Comparison of ENCODE assay signal across 22 cellular contexts in genomic region chr3:13065727-13066126, GRCh38. TPM values are rescaled to one million over a fixed set of nuclear protein-coding genes. Genes with fewer than 3 reads are reported as not detected.
DNase-seq lines count a peak whose midpoint lies in the region; ATAC-seq and TF ChIP-seq lines count a peak whose summit lies in the region.
"Had no signal": no experiment of that assay in that cellular context is flagged by ENCODE, and none has a peak within 500 bp of the region (broad histone marks: within the 10 kb centered on the region; RNA-seq: fewer than 3 reads in every experiment).

No MANE protein-coding gene starts in this region.

- H3K27me3 ChIP-seq in colonic mucosa (no peaks in the 10 kb centered on the region), right cardiac atrium (ENCODE audit: control insufficient read depth, insufficient read depth) (no peaks in the 10 kb centered on the region)

- H3K4me3 Mint-ChIP-seq in naive B cell: peak overlapping the region in 7 of 8 donors; percentile 44 to 86 (median 77)
- H3K4me3 Mint-ChIP-seq: activated CD4-positive, alpha-beta memory T cell treated with anti-CD3 and anti-CD28 coated beads for 36 hours had no signal

- H3K4me1 Mint-ChIP-seq in naive B cell: peaks cover 57 to 90% (median 76%) of the 10 kb centered on the region in 3 donors

- H3K9me3 ChIP-seq in colonic mucosa (no peaks in the 10 kb centered on the region), right cardiac atrium (ENCODE audit: control insufficient read depth, low read length) (no peaks in the 10 kb centered on the region)

- intact Hi-C loops in colonic mucosa (cut with DNase I): no loop called here
- intact Hi-C loops in right cardiac atrium (cut with DNase I): no loop called here

- no peak for ATAC-seq in activated naive CD4-positive, alpha-beta T cell treated with anti-CD3 and anti-CD28 coated beads, Interleukin-2, amount 50 U/mL, for 72 hours
- ATAC-seq in naive B cell (ENCODE audit: low read depth in 2 of 2) (no peak), right cardiac atrium (no peak)
- ATAC-seq: HCT116 had no signal

- H3K36me3 Mint-ChIP-seq in activated naive CD4-positive, alpha-beta T cell treated with anti-CD3 and anti-CD28 coated beads, Interleukin-2, amount 50 U/mL, for 72 hours: no peaks in the 10 kb centered on the region
- peaks cover 7 to 8% of the 10 kb centered on the region in 2 donors for H3K36me3 Mint-ChIP-seq in naive B cell
- H3K36me3 Mint-ChIP-seq: activated CD4-positive, alpha-beta memory T cell treated with anti-CD3 and anti-CD28 coated beads for 36 hours had no signal

- no peaks in the 10 kb centered on the region for H3K9me3 Mint-ChIP-seq in activated naive CD4-positive, alpha-beta T cell treated with anti-CD3 and anti-CD28 coated beads, Interleukin-2, amount 50 U/mL, for 72 hours
- H3K9me3 Mint-ChIP-seq in naive B cell: no peaks in the 10 kb centered on the region
- H3K9me3 Mint-ChIP-seq: activated CD4-positive, alpha-beta memory T cell treated with anti-CD3 and anti-CD28 coated beads for 36 hours had no signal

- peak overlapping the region; percentile 80 to 81 for H3K27ac Mint-ChIP-seq in activated naive CD4-positive, alpha-beta T cell treated with anti-CD3 and anti-CD28 coated beads, Interleukin-2, amount 50 U/mL, for 72 hours
- peak overlapping the region; percentile 88 to 98 (median 95) for H3K27ac Mint-ChIP-seq in naive B cell
- H3K27ac Mint-ChIP-seq: activated CD4-positive, alpha-beta memory T cell treated with anti-CD3 and anti-CD28 coated beads for 36 hours had no signal

- H3K27ac ChIP-seq in angular gyrus (ENCODE audit: low read depth, low read length) (peak overlapping the region; percentile 2), colonic mucosa (no peak overlapping the region), right cardiac atrium (ENCODE audit: low read length) (no peak overlapping the region)
- H3K27ac ChIP-seq: SK-N-MC, skin epidermis had no signal

- H3K4me3 ChIP-seq in colonic mucosa (no peak overlapping the region), right cardiac atrium (ENCODE audit: low read length) (no peak overlapping the region)
- H3K4me3 ChIP-seq: lung, SK-N-MC, skin epidermis had no signal

- H3K4me1 ChIP-seq in colonic mucosa: no peaks in the 10 kb centered on the region
- no peaks in the 10 kb centered on the region for H3K4me1 ChIP-seq in right cardiac atrium (ENCODE audit: control insufficient read depth, insufficient read depth, low read length)

- TF ChIP-seq CTCF in colonic mucosa (IDR thresholded peaks at IDR 0.05): no peak

- H3K9ac ChIP-seq in colonic mucosa (ENCODE audit: low read depth in 2 of 2, low read length in 2 of 2): no peak overlapping the region

- no peaks in the 10 kb centered on the region for H3K27me3 Mint-ChIP-seq in naive B cell
- H3K27me3 Mint-ChIP-seq: activated CD4-positive, alpha-beta memory T cell treated with anti-CD3 and anti-CD28 coated beads for 36 hours had no signal

- no peak for DNase-seq in activated naive CD4-positive, alpha-beta T cell treated with anti-CD3 and anti-CD28 coated beads, Interleukin-2, amount 50 U/mL, for 72 hours (ENCODE audit: low spot score in 2 of 2)
- DNase-seq in activated naive CD4-positive, alpha-beta T cell treated with anti-CD3 and anti-CD28 coated beads, Interleukin-2, amount 50 U/mL, for 16 hours: no peak
- DNase-seq in naive B cell (no peak), colonic mucosa (no peak), NCI-H2107 treated with DMSO at 0.1 percent for 48 hours (lab: John Stamatoyannopoulos, UW; ENCODE audit: unreplicated experiment) (no peak), right cardiac atrium (no peak), SKM-1 treated with dmso at 0.1 percent for 144 hours (lab: John Stamatoyannopoulos, UW; ENCODE audit: unreplicated experiment) (no peak)
- DNase-seq: activated CD4-positive, alpha-beta memory T cell treated with anti-CD3 and anti-CD28 coated beads for 36 hours; activated naive CD4-positive, alpha-beta T cell treated with Interleukin-2 at 50 U/mL for 16 hours; NCI-H1092 treated with DMSO at 0.1 percent for 48 hours; NCI-H2029 treated with DMSO at 0.1 percent for 48 hours; NCI-H226; NCI-H774; occipital lobe; RPMI8226; stimulated activated CD4-positive, alpha-beta T cell treated with anti-CD3 and anti-CD28 coated beads, Interleukin-1b, Interleukin-23, amount 100 ng/mL, for 48 hours; T1000 had no signal

- whole genome bisulfite sequencing in right cardiac atrium: 80% methylated on average over 4 of the region's 4 CpGs

- H3K36me3 ChIP-seq in colonic mucosa: no peaks in the 10 kb centered on the region

RNA-seq across cellular contexts. Expression of gene IQSEC1, which starts 7.5 kb away (rescaled TPM):
- total RNA-seq in activated naive CD4-positive, alpha-beta T cell treated with anti-CD3 and anti-CD28 coated beads, Interleukin-2, amount 50 U/mL, for 72 hours: 10 to 100 TPM; 25.0 to 37.1 TPM
- 10 to 100 TPM; 14.6 to 73.4 (median 36.9) TPM for polyA plus RNA-seq in naive B cell (ENCODE audit: low read depth in 6 of 6)
- total RNA-seq in colonic mucosa: 10 to 100 TPM; 14.8 to 19.2 TPM
- total RNA-seq in right cardiac atrium: 10 to 100 TPM; 51.4 to 72.6 (median 66.4) TPM
- polyA plus RNA-seq in right cardiac atrium: 31.1 TPM
